Comparison of ENCODE assay signal across 8 cellular contexts in genomic region chr7:128737867-128738390, GRCh38. TPM values are rescaled to one million over a fixed set of nuclear protein-coding genes. Genes with fewer than 3 reads are reported as not detected.
DNase-seq lines count a peak whose midpoint lies in the region; ATAC-seq and TF ChIP-seq lines count a peak whose summit lies in the region.

No MANE protein-coding gene starts in this region.

- CTCF ChIA-PET in CD8-positive, alpha-beta memory T cell (lab: Charles Lee), result interaction anchor here (0.9 to 2.0 kb wide), 3 partner anchors 9 to 145 kb away, joined by 3 to 5 read pairs (median 3); no protein-coding TSS in a partner anchor

- no peaks in the 10 kb centered on the region for H3K9me3 Mint-ChIP-seq in CD8-positive, alpha-beta memory T cell

- no peak overlapping the region for H3K4me3 ChIP-seq in CD8-positive, alpha-beta memory T cell (ENCODE audit: low read length)
- H3K4me3 ChIP-seq in MM.1S (ENCODE audit: low read length) (no peak overlapping the region), choroid plexus epithelial cell (ENCODE audit: low read depth, low read length) (no peak overlapping the region)

- peaks cover 37 to 46% (median 43%) of the 10 kb centered on the region in 3 donors for H3K4me1 Mint-ChIP-seq in CD8-positive, alpha-beta memory T cell

- no peaks in the 10 kb centered on the region for H3K27me3 ChIP-seq in CD8-positive, alpha-beta memory T cell (ENCODE audit: insufficient read depth, low read length, poor library complexity, severe bottlenecking)
- no peaks in the 10 kb centered on the region for H3K27me3 ChIP-seq in MM.1S (replicated peaks; ENCODE audit: insufficient read depth, low read length)

- H3F3A ChIP-seq in MM.1S (ENCODE audit: insufficient read depth, low read length), result peaks cover 4% of the 10 kb centered on the region; the same call in 1 of the 2 replicates

- H3K9ac ChIP-seq in MM.1S (ENCODE audit: low read length), result no peak overlapping the region

- H3K9me3 ChIP-seq in CD8-positive, alpha-beta memory T cell (ENCODE audit: low read length), result no peaks in the 10 kb centered on the region
- no peaks in the 10 kb centered on the region for H3K9me3 ChIP-seq in MM.1S (replicated peaks; ENCODE audit: insufficient read depth, low read length)

- peaks cover 38% of the 10 kb centered on the region for H3K79me2 ChIP-seq in MM.1S (ENCODE audit: low read length)

- POLR2A ChIA-PET in CD8-positive, alpha-beta memory T cell (lab: Charles Lee), result interaction anchor here (0.6 to 1.0 kb wide), 3 partner anchors 17 to 125 kb away, joined by 3 to 4 read pairs (median 3); no protein-coding TSS in a partner anchor

- ATAC-seq in HG03175 (IDR thresholded peaks at IDR 0.05; ENCODE audit: unreplicated experiment) (no peak), HG02970 (IDR thresholded peaks at IDR 0.05; ENCODE audit: low FRiP score, unreplicated experiment) (no peak)

- peak overlapping the region in 6 of 8 donors; percentile 91 to 99 (median 98) for H3K27ac Mint-ChIP-seq in CD8-positive, alpha-beta memory T cell

- H3K9me2 ChIP-seq in MM.1S (replicated peaks; ENCODE audit: insufficient read depth, low read length), result no peaks in the 10 kb centered on the region

- H4K20me1 ChIP-seq in MM.1S (ENCODE audit: insufficient read depth, low read length), result peaks cover 18% of the 10 kb centered on the region

- H3K36me3 Mint-ChIP-seq in CD8-positive, alpha-beta memory T cell, result peaks cover 0 to 12% (median 0%) of the 10 kb centered on the region in 3 donors

- H3K4me2 ChIP-seq in MM.1S (ENCODE audit: low read depth, low read length), result no peak overlapping the region

- H3K4me1 ChIP-seq in CD8-positive, alpha-beta memory T cell (ENCODE audit: insufficient read depth, low read length), result peaks cover 27% of the 10 kb centered on the region
- peaks cover 16% of the 10 kb centered on the region for H3K4me1 ChIP-seq in MM.1S (ENCODE audit: low read length)

- H3K27me3 Mint-ChIP-seq in CD8-positive, alpha-beta memory T cell, result no peaks in the 10 kb centered on the region

- no peaks in the 10 kb centered on the region for H3K36me3 ChIP-seq in CD8-positive, alpha-beta memory T cell (ENCODE audit: insufficient read depth, low read length)
- no peaks in the 10 kb centered on the region for H3K36me3 ChIP-seq in MM.1S (replicated peaks; ENCODE audit: insufficient read depth, low read length)

- H3K27ac ChIP-seq in CD8-positive, alpha-beta memory T cell (ENCODE audit: low read depth, low read length), result peak overlapping the region; percentile 98
- H3K27ac ChIP-seq in MM.1S (ENCODE audit: low read length), result no peak overlapping the region

- peak overlapping the region; percentile 6 to 100 (median 99) for H3K4me3 Mint-ChIP-seq in CD8-positive, alpha-beta memory T cell

- peak overlapping the region; percentile 78 for H2AFZ ChIP-seq in MM.1S (ENCODE audit: low read length)

- DNase-seq in CD8-positive, alpha-beta memory T cell, result no peak
- DNase-seq in MM.1S (no peak), choroid plexus epithelial cell (ENCODE audit: low read depth) (peak; percentile 42), non-pigmented ciliary epithelial cell (ENCODE audit: low read depth) (peak; percentile 36), NCI-H446 treated with DMSO at 0.1 percent for 48 hours (lab: John Stamatoyannopoulos, UW) (no peak), SKM-1 (lab: John Stamatoyannopoulos, UW; ENCODE audit: unreplicated experiment) (no peak)

- TF ChIP-seq CTCF in MM.1S (IDR thresholded peaks at IDR 0.05; ENCODE audit: low read length) (no peak), choroid plexus epithelial cell (conservative IDR thresholded peaks at IDR 0.05; ENCODE audit: low read depth, low read length) (no peak)

RNA-seq across cellular contexts. Expression of gene CALU, which starts 1.2 kb away (rescaled TPM):
- 10 to 100 TPM; 51.4 to 52.0 TPM for total RNA-seq in CD8-positive, alpha-beta memory T cell
- 28.8 TPM for polyA plus RNA-seq in CD8-positive, alpha-beta memory T cell

RNA-seq across cellular contexts. Expression of gene OPN1SW, which starts 37.7 kb away (rescaled TPM):
- not detected for total RNA-seq in CD8-positive, alpha-beta memory T cell
- polyA plus RNA-seq in CD8-positive, alpha-beta memory T cell, result not detected

RNA-seq across cellular contexts. Expression of gene CCDC136, which starts 53.8 kb away (rescaled TPM):
- 1 to 10 TPM; 8.7 to 9.0 TPM for total RNA-seq in CD8-positive, alpha-beta memory T cell
- polyA plus RNA-seq in CD8-positive, alpha-beta memory T cell, result 2.6 TPM

Comparison
In these comparisons a context has a peak if more than half of its experiments do, and no peak if none do; other contexts are left out.
1. DNase-seq: peak in choroid plexus epithelial cell (single experiment) and non-pigmented ciliary epithelial cell (single experiment); none in CD8-positive, alpha-beta memory T cell (0 of 5), MM.1S (single experiment), NCI-H446 treated with DMSO at 0.1 percent for 48 hours (single experiment) and SKM-1 (single experiment).